ENCODE assay signal across 20 cellular contexts in genomic region chr3:126989316-126990023, GRCh38. TPM values are rescaled to one million over a fixed set of nuclear protein-coding genes. Genes with fewer than 3 reads are reported as not detected.
DNase-seq lines count a peak whose midpoint lies in the region; ATAC-seq and TF ChIP-seq lines count a peak whose summit lies in the region.
"Had no signal": no experiment of that assay in that cellular context is flagged by ENCODE, and none has a peak within 500 bp of the region (broad histone marks: within the 10 kb centered on the region; RNA-seq: fewer than 3 reads in every experiment).

No MANE protein-coding gene starts in this region.

- H3K36me3 Mint-ChIP-seq in MCF 10A (ENCODE audit: insufficient read depth, unreplicated experiment) (peaks cover 26% of the 10 kb centered on the region), neural progenitor cell (peaks cover 6% of the 10 kb centered on the region), type B pancreatic cell (peaks cover 4% of the 10 kb centered on the region)

- H3K79me2 ChIP-seq in neural progenitor cell (ENCODE audit: low read depth) (peaks cover 98% of the 10 kb centered on the region), parathyroid adenoma (peaks cover 61% of the 10 kb centered on the region)

- H3K4me1 ChIP-seq in breast epithelium = peaks cover 9 to 17% of the 10 kb centered on the region in 2 donors
- peaks cover 8% of the 10 kb centered on the region for H3K4me1 ChIP-seq in right cardiac atrium (ENCODE audit: control insufficient read depth, insufficient read depth, low read length)
- H3K4me1 ChIP-seq in neural progenitor cell = peaks cover 11% of the 10 kb centered on the region
- H3K4me1 ChIP-seq in parathyroid adenoma = peaks cover 82% of the 10 kb centered on the region
- peaks cover 26 to 36% of the 10 kb centered on the region in 2 donors for H3K4me1 ChIP-seq in gastrocnemius medialis

- 91% methylated on average over 36 of the region's 36 CpGs for WGBS in right cardiac atrium

- no peak overlapping the region for H3K27ac ChIP-seq in breast epithelium
- H3K27ac ChIP-seq in right cardiac atrium (ENCODE audit: low read length) = no peak overlapping the region
- no peak overlapping the region for H3K27ac ChIP-seq in neural progenitor cell
- H3K27ac ChIP-seq in parathyroid adenoma = peak overlapping the region; percentile 97
- no peak overlapping the region for H3K27ac ChIP-seq in gastrocnemius medialis
- H3K27ac ChIP-seq: 22Rv1; A549; BLaER1 treated with 17β-estradiol and CSF1 and Interleukin-3, amounts not matched to agents 10 nM and 100 nM; C4-2B had no signal

- H3K27me3 Mint-ChIP-seq in MCF 10A (ENCODE audit: insufficient read depth, unreplicated experiment) (no peaks in the 10 kb centered on the region), neural progenitor cell (ENCODE audit: insufficient read depth, low read depth) (peaks cover 3% of the 10 kb centered on the region), type B pancreatic cell (no peaks in the 10 kb centered on the region)
- H3K27me3 Mint-ChIP-seq: B cell; CD4-positive, alpha-beta T cell had no signal

- no peaks in the 10 kb centered on the region for H3K9me3 ChIP-seq in breast epithelium
- H3K9me3 ChIP-seq in right cardiac atrium (ENCODE audit: control insufficient read depth, low read length) = no peaks in the 10 kb centered on the region
- H3K9me3 ChIP-seq in neural progenitor cell (ENCODE audit: low read depth) = no peaks in the 10 kb centered on the region
- H3K9me3 ChIP-seq in parathyroid adenoma (ENCODE audit: control insufficient read depth, low read length) = no peaks in the 10 kb centered on the region
- H3K9me3 ChIP-seq in gastrocnemius medialis = no peaks in the 10 kb centered on the region
- H3K9me3 ChIP-seq: A549; BLaER1 treated with 17β-estradiol and CSF1 and Interleukin-3, amounts not matched to agents 10 nM and 100 nM; Caco-2 had no signal

- ATAC-seq in right cardiac atrium (no peak), left cardiac atrium (no peak), gastrocnemius medialis (no peak)
- ATAC-seq: A549; CD8-positive, alpha-beta T cell had no signal

- H4K20me1 ChIP-seq in neural progenitor cell (ENCODE audit: low read depth) = peaks cover 100% of the 10 kb centered on the region

- no peak overlapping the region for H3K4me3 ChIP-seq in breast epithelium
- H3K4me3 ChIP-seq in right cardiac atrium (ENCODE audit: low read length) = no peak overlapping the region
- H3K4me3 ChIP-seq in neural progenitor cell = no peak overlapping the region
- no peak overlapping the region for H3K4me3 ChIP-seq in parathyroid adenoma (ENCODE audit: low read depth, low read length)
- H3K4me3 ChIP-seq in gastrocnemius medialis = no peak overlapping the region
- H3K4me3 ChIP-seq: A549; BLaER1 treated with 17β-estradiol and CSF1 and Interleukin-3, amounts not matched to agents 10 nM and 100 nM had no signal

- peak overlapping the region; percentile 27 for H3K27ac Mint-ChIP-seq in MCF 10A (ENCODE audit: low read depth, unreplicated experiment)
- no peak overlapping the region for H3K27ac Mint-ChIP-seq in neural progenitor cell
- no peak overlapping the region for H3K27ac Mint-ChIP-seq in type B pancreatic cell
- H3K27ac Mint-ChIP-seq: B cell; CD4-positive, alpha-beta T cell; CD8-positive, alpha-beta T cell had no signal

- intact Hi-C loops in MCF 10A (cut with micrococcal nuclease) (no loop called here), breast epithelium (cut with DNase I; ENCODE audit: low total_unique reads) (no loop called here), right cardiac atrium (cut with DNase I) (loop anchor here in 2 of 4 donors (10.0 kb wide), 3 partner anchors 305 to 465 kb away; no protein-coding TSS in a partner anchor), left cardiac atrium (cut with DNase I) (loop anchor here in 1 of 2 donors (10.0 kb wide), 2 partner anchors 305 to 545 kb away; no protein-coding TSS in a partner anchor), gastrocnemius medialis (cut with DNase I; ENCODE audit: low total_unique reads) (loop anchor here (10.0 kb wide), 3 partner anchors 175 to 555 kb away; no protein-coding TSS in a partner anchor)

- no peak overlapping the region for H3K9ac ChIP-seq in neural progenitor cell
- H3K9ac ChIP-seq in parathyroid adenoma = no peak overlapping the region

- H3K27me3 ChIP-seq in breast epithelium (no peaks in the 10 kb centered on the region), right cardiac atrium (ENCODE audit: control insufficient read depth, insufficient read depth) (no peaks in the 10 kb centered on the region), neural progenitor cell (no peaks in the 10 kb centered on the region), parathyroid adenoma (ENCODE audit: control insufficient read depth, insufficient read depth, low read length) (no peaks in the 10 kb centered on the region), gastrocnemius medialis (no peaks in the 10 kb centered on the region)

- H3K4me3 Mint-ChIP-seq in MCF 10A (ENCODE audit: unreplicated experiment) = no peak overlapping the region
- peak overlapping the region; percentile 15 for H3K4me3 Mint-ChIP-seq in neural progenitor cell
- no peak overlapping the region for H3K4me3 Mint-ChIP-seq in type B pancreatic cell
- H3K4me3 Mint-ChIP-seq: B cell; CD4-positive, alpha-beta T cell; CD8-positive, alpha-beta T cell had no signal

- TF ChIP-seq POLR2A in breast epithelium (IDR thresholded peaks at IDR 0.05) (no peak), gastrocnemius medialis (IDR thresholded peaks at IDR 0.05) (no peak)

- peaks cover 22% of the 10 kb centered on the region for H3K4me1 Mint-ChIP-seq in MCF 10A (ENCODE audit: insufficient read depth, unreplicated experiment)
- H3K4me1 Mint-ChIP-seq in neural progenitor cell = peaks cover 14% of the 10 kb centered on the region
- H3K4me1 Mint-ChIP-seq in type B pancreatic cell (ENCODE audit: unreplicated experiment) = peaks cover 8% of the 10 kb centered on the region

- H3K4me2 ChIP-seq in neural progenitor cell = no peak overlapping the region
- H3K4me2 ChIP-seq in parathyroid adenoma (ENCODE audit: low read length) = peak overlapping the region; percentile 10
- H3K4me2 ChIP-seq: A549 had no signal

- in situ Hi-C loops in gastrocnemius medialis (cut with MboI; ENCODE audit: low sequenced_read_pairs in 4 of 4) = no loop called here

- TF ChIP-seq CTCF in MCF 10A (IDR thresholded peaks at IDR 0.05; ENCODE audit: unreplicated experiment) (no peak), breast epithelium (IDR thresholded peaks at IDR 0.05) (no peak), neural progenitor cell (IDR thresholded peaks at IDR 0.05) (no peak), parathyroid adenoma (IDR thresholded peaks at IDR 0.05) (no peak), gastrocnemius medialis (IDR thresholded peaks at IDR 0.05 in 4 of 5, conservative IDR thresholded peaks at IDR 0.05 in 1 of 5) (no peak), type B pancreatic cell (conservative IDR thresholded peaks at IDR 0.05) (no peak)

- no peaks in the 10 kb centered on the region for H3K36me3 ChIP-seq in breast epithelium
- H3K36me3 ChIP-seq in neural progenitor cell = no peaks in the 10 kb centered on the region
- H3K36me3 ChIP-seq in parathyroid adenoma (ENCODE audit: control insufficient read depth, insufficient read depth, low read length) = no peaks in the 10 kb centered on the region
- peaks cover 0 to 10% of the 10 kb centered on the region in 2 donors for H3K36me3 ChIP-seq in gastrocnemius medialis

- BruUV-seq in MCF 10A (replicated peaks; lab: Mats Ljungman, UMichigan) = no TSS peak

- H3F3A ChIP-seq in neural progenitor cell (ENCODE audit: low read depth) = no peaks in the 10 kb centered on the region

- H2AFZ ChIP-seq in neural progenitor cell (replicated peaks) (no peak overlapping the region), parathyroid adenoma (no peak overlapping the region)

- DNase-seq in MCF 10A (ENCODE audit: unreplicated experiment) (no peak), breast epithelium (ENCODE audit: low spot score in 2 of 2) (no peak), right cardiac atrium (peak in 2 of 3 donors; percentile 53), left cardiac atrium (no peak), neural progenitor cell (ENCODE audit: low spot score) (no peak), gastrocnemius medialis (no peak), type B pancreatic cell (ENCODE audit: extremely low spot score, unreplicated experiment) (no peak)
- DNase-seq: AML-193; Caco-2; Calu3; CD4-positive, alpha-beta T cell; DMS79 treated with DMSO at 0.1 percent for 48 hours; GF-D8 had no signal

- POLR2A ChIA-PET in MCF 10A (lab: Yijun Ruan, JAX) = no interaction called here

- CTCF ChIA-PET in MCF 10A (lab: Yijun Ruan, JAX) = interaction anchor here (0.6 to 0.8 kb wide), 2 partner anchors 24 to 466 kb away, joined by 3 read pairs; no protein-coding TSS in a partner anchor

- H3K9me3 Mint-ChIP-seq in MCF 10A (ENCODE audit: unreplicated experiment) (no peaks in the 10 kb centered on the region), neural progenitor cell (no peaks in the 10 kb centered on the region), type B pancreatic cell (no peaks in the 10 kb centered on the region)
- H3K9me3 Mint-ChIP-seq: CD4-positive, alpha-beta T cell; CD8-positive, alpha-beta T cell had no signal

RNA-seq across cellular contexts. Expression of gene PLXNA1, which starts 6.6 kb away (rescaled TPM):
- total RNA-seq in MCF 10A (2022) (42.1 and 48.4 TPM in 2 replicates), breast epithelium (10 to 100 TPM; 21.3 to 32.2 (median 25.9) TPM), right cardiac atrium (10 to 100 TPM; 12.8 to 17.8 (median 15.2) TPM), left cardiac atrium (10 to 100 TPM; 18.6 to 20.4 TPM), neural progenitor cell (ENCODE audit: low replicate concordance) (34.7 and 89.1 TPM in 2 replicates), gastrocnemius medialis (10 to 100 TPM; 12.7 to 27.9 (median 19.5) TPM), type B pancreatic cell (ENCODE audit: low replicate concordance) (55.9 and 59.2 TPM in 2 replicates)
- 9.9 TPM for polyA plus RNA-seq in right cardiac atrium

Comparison
In these comparisons a context has a peak if more than half of its experiments do, and no peak if none do; other contexts are left out.
1. DNase-seq: peak in right cardiac atrium (2 of 3); none in MCF 10A (single experiment), breast epithelium (0 of 2), left cardiac atrium (single experiment), neural progenitor cell (single experiment), gastrocnemius medialis (0 of 2) and type B pancreatic cell (single experiment).